8 cellular contexts compared by ENCODE assay signal in genomic region chr17:80866050-80866793, GRCh38.
DNase-seq lines count a peak whose midpoint lies in the region; ATAC-seq and TF ChIP-seq lines count a peak whose summit lies in the region.

No MANE protein-coding gene starts in this region.

- peak overlapping the region in 4 of 6 donors; percentile 3 to 84 (median 46) for H3K27ac Mint-ChIP-seq in naive B cell
- H3K27ac Mint-ChIP-seq in stimulated activated naive CD8-positive, alpha-beta T cell treated with anti-CD3 and anti-CD28 coated beads, Interleukin-15, Interleukin-2, amounts not matched to agents 100 ng/mL and 50 ng/mL, for 24 hours: peak overlapping the region; percentile 90

- no peaks in the 10 kb centered on the region for H3K27me3 Mint-ChIP-seq in naive B cell
- H3K27me3 Mint-ChIP-seq in stimulated activated naive CD8-positive, alpha-beta T cell treated with anti-CD3 and anti-CD28 coated beads, Interleukin-15, Interleukin-2, amounts not matched to agents 100 ng/mL and 50 ng/mL, for 24 hours: no peaks in the 10 kb centered on the region

- peaks cover 13 to 28% (median 23%) of the 10 kb centered on the region in 3 donors for H3K4me1 Mint-ChIP-seq in naive B cell
- peaks cover 97% of the 10 kb centered on the region for H3K4me1 Mint-ChIP-seq in stimulated activated naive CD8-positive, alpha-beta T cell treated with anti-CD3 and anti-CD28 coated beads, Interleukin-15, Interleukin-2, amounts not matched to agents 100 ng/mL and 50 ng/mL, for 24 hours (ENCODE audit: low read depth)

- DNase-seq in BJ (ENCODE audit: low read depth) (no peak), NOMO-1 treated with DMSO at 0.1 percent for 48 hours (lab: John Stamatoyannopoulos, UW; ENCODE audit: unreplicated experiment) (peak; percentile 64), epidermal melanocyte (ENCODE audit: insufficient read length, low spot score) (peak; percentile 52), naive B cell (peak; percentile 55)
- peak; percentile 47 for DNase-seq in activated CD8-positive, alpha-beta memory T cell treated with anti-CD3 and anti-CD28 coated beads, Interleukin-2, amount 50 U/mL, for 24 hours (ENCODE audit: extremely low read depth)

- H3K9me3 Mint-ChIP-seq in naive B cell: peaks cover 0 to 6% (median 0%) of the 10 kb centered on the region in 7 donors
- H3K9me3 Mint-ChIP-seq in stimulated activated naive CD8-positive, alpha-beta T cell treated with anti-CD3 and anti-CD28 coated beads, Interleukin-15, Interleukin-2, amounts not matched to agents 100 ng/mL and 50 ng/mL, for 24 hours: peaks cover 12% of the 10 kb centered on the region

- TF ChIP-seq CTCF in BJ (IDR thresholded peaks at IDR 0.05; ENCODE audit: insufficient read depth, low read depth, low read length): peak; percentile 86

- H3K27me3 ChIP-seq in BJ (ENCODE audit: control insufficient read depth, insufficient read depth, low read length): no peaks in the 10 kb centered on the region

- peak; percentile 47 for ATAC-seq in HG03354 (IDR thresholded peaks at IDR 0.05; ENCODE audit: poor library complexity, severe bottlenecking, unreplicated experiment)
- peak; percentile 68 to 83 for ATAC-seq in naive B cell (ENCODE audit: low read depth in 2 of 2)
- ATAC-seq in GM21786 (IDR thresholded peaks at IDR 0.05; ENCODE audit: unreplicated experiment): no peak

- H3K36me3 Mint-ChIP-seq in naive B cell: peaks cover 13 to 20% of the 10 kb centered on the region in 2 donors
- peaks cover 60% of the 10 kb centered on the region for H3K36me3 Mint-ChIP-seq in stimulated activated naive CD8-positive, alpha-beta T cell treated with anti-CD3 and anti-CD28 coated beads, Interleukin-15, Interleukin-2, amounts not matched to agents 100 ng/mL and 50 ng/mL, for 24 hours (ENCODE audit: low read depth)

- H3K36me3 ChIP-seq in BJ (ENCODE audit: control insufficient read depth, insufficient read depth, low read length): peaks cover 7% of the 10 kb centered on the region

- CTCF ChIA-PET in BJ (lab: Yijun Ruan, JAX): interaction anchor here (0.6 to 1.5 kb wide), 10 partner anchors 8 to 116 kb away, joined by 3 to 6 read pairs (median 4); no protein-coding TSS in a partner anchor

- H3K4me3 Mint-ChIP-seq in naive B cell: peak overlapping the region in 1 of 8 donors; percentile 8
- H3K4me3 Mint-ChIP-seq in stimulated activated naive CD8-positive, alpha-beta T cell treated with anti-CD3 and anti-CD28 coated beads, Interleukin-15, Interleukin-2, amounts not matched to agents 100 ng/mL and 50 ng/mL, for 24 hours: peak overlapping the region; percentile 39

- no peak overlapping the region for H3K4me3 ChIP-seq in BJ (ENCODE audit: low read depth, low read length)

- POLR2A ChIA-PET in BJ (lab: Charles Lee): no interaction called here
